8 cellular contexts compared by ENCODE assay signal in genomic region chr22:17980013-17980510, GRCh38. TPM values are rescaled to one million over a fixed set of nuclear protein-coding genes. Genes with fewer than 3 reads are reported as not detected.
DNase-seq lines count a peak whose midpoint lies in the region; ATAC-seq and TF ChIP-seq lines count a peak whose summit lies in the region.

No MANE protein-coding gene starts in this region.

- ATAC-seq in heart left ventricle (peak in 1 of 4 donors; percentile 5), GM19035 (IDR thresholded peaks at IDR 0.05; ENCODE audit: unreplicated experiment) (no peak), GM21576 (IDR thresholded peaks at IDR 0.05; ENCODE audit: unreplicated experiment) (no peak)

- peaks cover 49% of the 10 kb centered on the region for H4K20me1 ChIP-seq in OCI-LY7 (ENCODE audit: insufficient read depth, low read length)

- H3K36me3 ChIP-seq in OCI-LY7 (ENCODE audit: insufficient read depth, low read length) (peaks cover 39% of the 10 kb centered on the region), heart left ventricle (no peaks in the 10 kb centered on the region), skeletal muscle satellite cell (ENCODE audit: insufficient read depth, low read length) (no peaks in the 10 kb centered on the region)

- H3K9ac ChIP-seq in skeletal muscle satellite cell (ENCODE audit: low read depth, low read length), result peak overlapping the region; percentile 3

- H3K36me3 Mint-ChIP-seq in activated CD4-positive, alpha-beta memory T cell treated with anti-CD3 and anti-CD28 coated beads, Interleukin-2, amount 10 ng/mL, durations not matched to agents 7 days and 5 days (ENCODE audit: low read depth), result peaks cover 7% of the 10 kb centered on the region
- H3K36me3 Mint-ChIP-seq in activated CD4-positive, alpha-beta memory T cell treated with anti-CD3 and anti-CD28 coated beads for 36 hours, result peaks cover 2% of the 10 kb centered on the region

- H3K4me1 ChIP-seq in OCI-LY7 (ENCODE audit: insufficient read depth, low read length, poor library complexity, severe bottlenecking) (peaks cover 66% of the 10 kb centered on the region), heart left ventricle (peaks cover 0 to 52% (median 29%) of the 10 kb centered on the region in 12 donors), skeletal muscle satellite cell (ENCODE audit: control insufficient read depth, insufficient read depth, low read length) (peaks cover 13% of the 10 kb centered on the region)

- 24 to 51% (median 33%) methylated on average over 7 of the region's 7 CpGs for WGBS in heart left ventricle, 4 donors

- H3K4me2 ChIP-seq in OCI-LY7 (ENCODE audit: low read length), result peak overlapping the region; percentile 83
- H3K4me2 ChIP-seq in skeletal muscle satellite cell (ENCODE audit: low read length), result peak overlapping the region; percentile 76

- H3K27me3 ChIP-seq in heart left ventricle, result no peaks in the 10 kb centered on the region
- H3K27me3 ChIP-seq in skeletal muscle satellite cell (ENCODE audit: control insufficient read depth, insufficient read depth, low read length), result no peaks in the 10 kb centered on the region

- H3K27ac ChIP-seq in OCI-LY7 (ENCODE audit: low read depth, low read length, poor library complexity, severe bottlenecking), result peak overlapping the region; percentile 64
- H3K27ac ChIP-seq in heart left ventricle, result peak overlapping the region in 8 of 12 donors; percentile 7 to 63 (median 32)

- BruUV-seq in OCI-LY7 (replicated peaks; lab: Mats Ljungman, UMichigan), result no TSS peak

- H3K4me3 ChIP-seq in OCI-LY7 (ENCODE audit: low read depth, low read length, poor library complexity, severe bottlenecking) (peak overlapping the region; percentile 52), heart left ventricle (peak overlapping the region in 3 of 12 donors; percentile 5 to 29 (median 11)), skeletal muscle satellite cell (ENCODE audit: low read length) (peak overlapping the region; percentile 58)

- peaks cover 100% of the 10 kb centered on the region for H3K79me2 ChIP-seq in OCI-LY7 (ENCODE audit: insufficient read depth, low read depth, low read length)

- peak overlapping the region; percentile 67 for H3K27ac Mint-ChIP-seq in activated CD4-positive, alpha-beta memory T cell treated with anti-CD3 and anti-CD28 coated beads, Interleukin-2, amount 10 ng/mL, durations not matched to agents 7 days and 5 days
- no peak overlapping the region for H3K27ac Mint-ChIP-seq in activated CD4-positive, alpha-beta memory T cell treated with anti-CD3 and anti-CD28 coated beads for 36 hours

- no peak overlapping the region for H2AFZ ChIP-seq in OCI-LY7 (ENCODE audit: low read length)

- CTCF ChIA-PET in activated CD4-positive, alpha-beta memory T cell treated with anti-CD3 and anti-CD28 coated beads, Interleukin-2, amount 10 ng/mL, durations not matched to agents 7 days and 5 days (lab: Charles Lee), result no interaction called here
- CTCF ChIA-PET in activated CD4-positive, alpha-beta memory T cell treated with anti-CD3 and anti-CD28 coated beads for 36 hours (lab: Charles Lee), result no interaction called here
- CTCF ChIA-PET in OCI-LY7 (lab: Charles Lee; ENCODE audit: unreplicated experiment), result interaction anchor here (0.6 to 0.7 kb wide), 2 partner anchors 20 to 158 kb away, joined by 3 read pairs; no protein-coding TSS in a partner anchor

- no peak for TF ChIP-seq POLR2A in heart left ventricle (IDR thresholded peaks at IDR 0.05)

- intact Hi-C loops in activated CD4-positive, alpha-beta memory T cell treated with anti-CD3 and anti-CD28 coated beads for 36 hours (cut with micrococcal nuclease), result loop anchor here (2.0 kb wide), 1 partner anchor 21 kb away; no protein-coding TSS in a partner anchor
- intact Hi-C loops in OCI-LY7 (cut with micrococcal nuclease; ENCODE audit: unreplicated experiment), result no loop called here
- intact Hi-C loops in heart left ventricle (cut with DNase I), result no loop called here

- no peaks in the 10 kb centered on the region for H3K9me3 Mint-ChIP-seq in activated CD4-positive, alpha-beta memory T cell treated with anti-CD3 and anti-CD28 coated beads, Interleukin-2, amount 10 ng/mL, durations not matched to agents 7 days and 5 days
- no peaks in the 10 kb centered on the region for H3K9me3 Mint-ChIP-seq in activated CD4-positive, alpha-beta memory T cell treated with anti-CD3 and anti-CD28 coated beads for 36 hours

- H3K9me2 ChIP-seq in OCI-LY7 (ENCODE audit: insufficient read depth, low read length), result no peaks in the 10 kb centered on the region

- H3K9me3 ChIP-seq in OCI-LY7 (ENCODE audit: low read length) (peaks cover 4% of the 10 kb centered on the region; the same call in 1 of the 2 replicates), heart left ventricle (no peaks in the 10 kb centered on the region), skeletal muscle satellite cell (replicated peaks; ENCODE audit: low read length) (no peaks in the 10 kb centered on the region)

- peak overlapping the region; percentile 37 for H3K4me3 Mint-ChIP-seq in activated CD4-positive, alpha-beta memory T cell treated with anti-CD3 and anti-CD28 coated beads, Interleukin-2, amount 10 ng/mL, durations not matched to agents 7 days and 5 days
- no peak overlapping the region for H3K4me3 Mint-ChIP-seq in activated CD4-positive, alpha-beta memory T cell treated with anti-CD3 and anti-CD28 coated beads for 36 hours

- no peak for TF ChIP-seq CTCF in OCI-LY7 (conservative IDR thresholded peaks at IDR 0.05; ENCODE audit: low read length)
- no peak for TF ChIP-seq CTCF in heart left ventricle (IDR thresholded peaks at IDR 0.05)

- H3K4me1 Mint-ChIP-seq in activated CD4-positive, alpha-beta memory T cell treated with anti-CD3 and anti-CD28 coated beads, Interleukin-2, amount 10 ng/mL, durations not matched to agents 7 days and 5 days, result peaks cover 40% of the 10 kb centered on the region
- H3K4me1 Mint-ChIP-seq in activated CD4-positive, alpha-beta memory T cell treated with anti-CD3 and anti-CD28 coated beads for 36 hours (ENCODE audit: low read depth), result peaks cover 32% of the 10 kb centered on the region

- POLR2A ChIA-PET in activated CD4-positive, alpha-beta memory T cell treated with anti-CD3 and anti-CD28 coated beads, Interleukin-2, amount 10 ng/mL, durations not matched to agents 7 days and 5 days (lab: Charles Lee), result interaction anchor here (1.3 to 2.4 kb wide), 2 partner anchors 21 to 43 kb away, joined by 3 to 5 read pairs; no protein-coding TSS in a partner anchor
- POLR2A ChIA-PET in activated CD4-positive, alpha-beta memory T cell treated with anti-CD3 and anti-CD28 coated beads for 36 hours (lab: Charles Lee), result no interaction called here
- POLR2A ChIA-PET in OCI-LY7 (lab: Charles Lee), result interaction anchor here (0.9 kb wide), 1 partner anchor 17 kb away, joined by 3 read pairs; no protein-coding TSS in a partner anchor

- no peaks in the 10 kb centered on the region for H3K27me3 Mint-ChIP-seq in activated CD4-positive, alpha-beta memory T cell treated with anti-CD3 and anti-CD28 coated beads, Interleukin-2, amount 10 ng/mL, durations not matched to agents 7 days and 5 days
- no peaks in the 10 kb centered on the region for H3K27me3 Mint-ChIP-seq in activated CD4-positive, alpha-beta memory T cell treated with anti-CD3 and anti-CD28 coated beads for 36 hours

- DNase-seq in activated CD4-positive, alpha-beta memory T cell treated with anti-CD3 and anti-CD28 coated beads, Interleukin-2, amount 10 ng/mL, durations not matched to agents 7 days and 5 days, result no peak
- no peak for DNase-seq in activated CD4-positive, alpha-beta memory T cell treated with anti-CD3 and anti-CD28 coated beads for 36 hours
- DNase-seq in OCI-LY7 (ENCODE audit: low spot score) (no peak), heart left ventricle (no peak), AG08395 (ENCODE audit: low spot score) (no peak)

RNA-seq across cellular contexts. Expression of gene MICAL3, which starts 44.3 kb away (rescaled TPM):
- total RNA-seq in activated CD4-positive, alpha-beta memory T cell treated with anti-CD3 and anti-CD28 coated beads, Interleukin-2, amount 10 ng/mL, durations not matched to agents 7 days and 5 days, result 10 to 100 TPM; 30.3 to 31.4 TPM
- total RNA-seq in activated CD4-positive, alpha-beta memory T cell treated with anti-CD3 and anti-CD28 coated beads for 36 hours, result 10 to 100 TPM; 29.7 to 37.2 TPM
- 80.9 and 93.2 TPM in 2 replicates for total RNA-seq in OCI-LY7 (2014; rRNA removed; shearing (Covaris generic))
- 175 and 210 TPM in 2 replicates for total RNA-seq in OCI-LY7 (2022)
- total RNA-seq in heart left ventricle, result 100 to 1,000 TPM in 5 of 9 donors, 10 to 100 TPM in 4; 41.3 to 125 (median 101) TPM
- polyA plus RNA-seq in heart left ventricle, result 10 to 100 TPM; 45.1 to 51.6 TPM
- 22.3 and 25.1 TPM in 2 replicates for total RNA-seq in skeletal muscle satellite cell (2012; rRNA removed)
